1 cellular context compared by ENCODE assay signal in the genomic region with DNA sequence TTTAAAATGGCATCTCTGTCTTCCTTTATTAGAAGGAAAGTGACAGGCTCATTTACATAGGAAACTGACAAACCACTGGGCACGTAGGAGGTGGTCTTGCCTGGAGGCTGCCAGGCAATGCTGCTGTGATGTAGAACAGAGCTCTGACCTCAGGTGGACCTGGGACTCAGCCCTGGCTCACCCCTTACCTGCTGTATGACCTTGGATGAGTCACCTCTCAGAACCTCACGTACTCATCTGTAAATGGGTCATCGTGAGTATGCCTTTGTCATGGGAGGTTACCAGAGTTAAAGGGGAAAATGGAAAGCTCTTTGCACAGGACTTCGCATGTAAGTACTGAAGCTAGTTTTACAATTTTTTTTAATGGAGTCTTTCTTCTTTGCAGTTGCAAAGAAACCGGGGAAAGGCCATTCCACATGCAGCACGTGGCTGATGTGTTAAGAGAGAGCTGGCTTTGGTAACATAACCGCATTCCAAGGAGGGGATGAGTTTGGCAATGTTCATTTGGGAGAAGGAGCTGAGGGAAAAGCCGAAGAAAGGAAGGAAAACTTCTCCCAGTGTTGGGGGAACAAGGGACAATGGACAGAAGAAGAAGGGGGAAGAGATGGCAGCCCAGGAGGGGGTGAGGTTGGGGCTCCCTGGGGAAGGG.
A peak's percentile ranks its signal among the peaks of the same experiment; 100 is the strongest.
TF ChIP-seq lines count a peak whose summit lies in the region.

No MANE protein-coding gene starts in this region.

TF ChIP-seq in HepG2, 621 proteins besides CTCF, POLR2A, EP300 and RAD21 (continued from another document):
- TF ChIP-seq, protein P1, sequence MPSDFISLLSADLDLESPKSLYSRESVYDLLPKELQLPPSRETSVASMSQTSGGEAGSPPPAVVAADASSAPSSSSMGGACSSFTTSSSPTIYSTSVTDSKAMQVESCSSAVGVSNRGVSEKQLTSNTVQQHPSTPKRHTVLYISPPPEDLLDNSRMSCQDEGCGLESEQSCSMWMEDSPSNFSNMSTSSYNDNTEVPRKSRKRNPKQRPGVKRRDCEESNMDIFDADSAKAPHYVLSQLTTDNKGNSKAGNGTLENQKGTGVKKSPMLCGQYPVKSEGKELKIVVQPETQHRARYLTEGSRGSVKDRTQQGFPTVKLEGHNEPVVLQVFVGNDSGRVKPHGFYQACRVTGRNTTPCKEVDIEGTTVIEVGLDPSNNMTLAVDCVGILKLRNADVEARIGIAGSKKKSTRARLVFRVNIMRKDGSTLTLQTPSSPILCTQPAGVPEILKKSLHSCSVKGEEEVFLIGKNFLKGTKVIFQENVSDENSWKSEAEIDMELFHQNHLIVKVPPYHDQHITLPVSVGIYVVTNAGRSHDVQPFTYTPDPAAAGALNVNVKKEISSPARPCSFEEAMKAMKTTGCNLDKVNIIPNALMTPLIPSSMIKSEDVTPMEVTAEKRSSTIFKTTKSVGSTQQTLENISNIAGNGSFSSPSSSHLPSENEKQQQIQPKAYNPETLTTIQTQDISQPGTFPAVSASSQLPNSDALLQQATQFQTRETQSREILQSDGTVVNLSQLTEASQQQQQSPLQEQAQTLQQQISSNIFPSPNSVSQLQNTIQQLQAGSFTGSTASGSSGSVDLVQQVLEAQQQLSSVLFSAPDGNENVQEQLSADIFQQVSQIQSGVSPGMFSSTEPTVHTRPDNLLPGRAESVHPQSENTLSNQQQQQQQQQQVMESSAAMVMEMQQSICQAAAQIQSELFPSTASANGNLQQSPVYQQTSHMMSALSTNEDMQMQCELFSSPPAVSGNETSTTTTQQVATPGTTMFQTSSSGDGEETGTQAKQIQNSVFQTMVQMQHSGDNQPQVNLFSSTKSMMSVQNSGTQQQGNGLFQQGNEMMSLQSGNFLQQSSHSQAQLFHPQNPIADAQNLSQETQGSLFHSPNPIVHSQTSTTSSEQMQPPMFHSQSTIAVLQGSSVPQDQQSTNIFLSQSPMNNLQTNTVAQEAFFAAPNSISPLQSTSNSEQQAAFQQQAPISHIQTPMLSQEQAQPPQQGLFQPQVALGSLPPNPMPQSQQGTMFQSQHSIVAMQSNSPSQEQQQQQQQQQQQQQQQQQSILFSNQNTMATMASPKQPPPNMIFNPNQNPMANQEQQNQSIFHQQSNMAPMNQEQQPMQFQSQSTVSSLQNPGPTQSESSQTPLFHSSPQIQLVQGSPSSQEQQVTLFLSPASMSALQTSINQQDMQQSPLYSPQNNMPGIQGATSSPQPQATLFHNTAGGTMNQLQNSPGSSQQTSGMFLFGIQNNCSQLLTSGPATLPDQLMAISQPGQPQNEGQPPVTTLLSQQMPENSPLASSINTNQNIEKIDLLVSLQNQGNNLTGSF (CRISPR knock-in tag; IDR thresholded peaks at IDR 0.05): no peak
- TF ChIP-seq ZNF652 (CRISPR knock-in tag; IDR thresholded peaks at IDR 0.05; ENCODE audit: borderline replicate concordance, low read depth) (peak; percentile 29; the same call in 1 of the 2 replicates), ZNF44 (CRISPR knock-in tag; IDR thresholded peaks at IDR 0.05) (0 out of 2 replicates have a peak, but pooled peaks have one; percentile 63), RXRB (CRISPR knock-in tag; IDR thresholded peaks at IDR 0.05; ENCODE audit: borderline replicate concordance) (peak; percentile 96), SMYD3 (CRISPR knock-in tag; IDR thresholded peaks at IDR 0.05) (no peak), FOXP1 (IDR thresholded peaks at IDR 0.05) (no peak), FOXP1 (CRISPR knock-in tag; IDR thresholded peaks at IDR 0.05) (0 out of 2 replicates have a peak, but pooled peaks have one; percentile 30), FOXO1 (CRISPR knock-in tag; IDR thresholded peaks at IDR 0.05) (peak; percentile 58; the same call in 1 of the 2 replicates)
- TF ChIP-seq, protein P2, sequence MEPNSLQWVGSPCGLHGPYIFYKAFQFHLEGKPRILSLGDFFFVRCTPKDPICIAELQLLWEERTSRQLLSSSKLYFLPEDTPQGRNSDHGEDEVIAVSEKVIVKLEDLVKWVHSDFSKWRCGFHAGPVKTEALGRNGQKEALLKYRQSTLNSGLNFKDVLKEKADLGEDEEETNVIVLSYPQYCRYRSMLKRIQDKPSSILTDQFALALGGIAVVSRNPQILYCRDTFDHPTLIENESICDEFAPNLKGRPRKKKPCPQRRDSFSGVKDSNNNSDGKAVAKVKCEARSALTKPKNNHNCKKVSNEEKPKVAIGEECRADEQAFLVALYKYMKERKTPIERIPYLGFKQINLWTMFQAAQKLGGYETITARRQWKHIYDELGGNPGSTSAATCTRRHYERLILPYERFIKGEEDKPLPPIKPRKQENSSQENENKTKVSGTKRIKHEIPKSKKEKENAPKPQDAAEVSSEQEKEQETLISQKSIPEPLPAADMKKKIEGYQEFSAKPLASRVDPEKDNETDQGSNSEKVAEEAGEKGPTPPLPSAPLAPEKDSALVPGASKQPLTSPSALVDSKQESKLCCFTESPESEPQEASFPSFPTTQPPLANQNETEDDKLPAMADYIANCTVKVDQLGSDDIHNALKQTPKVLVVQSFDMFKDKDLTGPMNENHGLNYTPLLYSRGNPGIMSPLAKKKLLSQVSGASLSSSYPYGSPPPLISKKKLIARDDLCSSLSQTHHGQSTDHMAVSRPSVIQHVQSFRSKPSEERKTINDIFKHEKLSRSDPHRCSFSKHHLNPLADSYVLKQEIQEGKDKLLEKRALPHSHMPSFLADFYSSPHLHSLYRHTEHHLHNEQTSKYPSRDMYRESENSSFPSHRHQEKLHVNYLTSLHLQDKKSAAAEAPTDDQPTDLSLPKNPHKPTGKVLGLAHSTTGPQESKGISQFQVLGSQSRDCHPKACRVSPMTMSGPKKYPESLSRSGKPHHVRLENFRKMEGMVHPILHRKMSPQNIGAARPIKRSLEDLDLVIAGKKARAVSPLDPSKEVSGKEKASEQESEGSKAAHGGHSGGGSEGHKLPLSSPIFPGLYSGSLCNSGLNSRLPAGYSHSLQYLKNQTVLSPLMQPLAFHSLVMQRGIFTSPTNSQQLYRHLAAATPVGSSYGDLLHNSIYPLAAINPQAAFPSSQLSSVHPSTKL (CRISPR knock-in tag; IDR thresholded peaks at IDR 0.05): peak; percentile 80
